In the genomic region with DNA sequence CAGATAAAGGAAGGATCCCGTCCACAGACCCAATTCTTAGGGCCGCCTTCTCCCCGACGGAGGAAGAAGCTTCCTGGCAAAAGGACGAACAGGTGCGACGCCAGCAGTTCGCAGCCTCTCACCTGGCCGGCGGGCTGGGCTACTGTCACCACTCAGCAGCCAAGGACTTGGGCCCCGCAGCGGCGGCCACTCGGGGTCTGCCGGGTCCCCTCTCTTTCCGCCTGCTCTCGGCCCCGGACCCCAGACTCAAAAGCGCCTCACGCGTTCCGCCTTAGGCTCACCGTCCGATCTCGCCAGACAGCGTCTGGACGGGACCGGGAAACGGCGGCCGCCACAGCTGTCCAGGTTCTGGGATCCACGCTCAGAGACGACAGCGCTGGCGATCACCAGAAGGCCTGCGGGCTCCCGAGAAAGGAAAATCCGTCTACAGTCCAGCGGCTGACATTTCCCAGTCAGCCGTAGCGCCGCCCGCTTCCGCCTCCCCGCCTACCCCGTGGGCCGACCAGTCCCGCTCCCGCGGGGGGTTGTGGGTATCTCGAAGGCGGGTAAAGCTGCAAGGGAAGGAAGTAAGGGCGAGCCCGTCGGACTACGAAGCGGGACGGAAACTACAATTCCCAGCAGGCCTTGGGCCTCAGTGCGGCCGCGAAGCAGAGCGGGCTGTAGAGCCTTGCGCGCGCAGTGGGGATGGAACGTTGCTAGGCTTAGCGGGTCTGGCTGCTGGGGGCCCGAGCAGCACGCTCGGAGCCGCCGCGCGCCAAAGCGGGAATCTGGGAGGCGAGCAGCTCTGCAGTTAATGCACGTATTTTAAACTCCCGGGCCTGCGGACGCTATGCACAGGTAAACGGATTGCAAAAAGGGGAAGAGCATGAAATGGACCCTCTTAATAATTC, we compare ENCODE assay signal across 1 cellular context.
TF ChIP-seq lines count a peak whose summit lies in the region.

TSS of gene LMBRD2 (minus strand) at position 454 of the 890 bp plus-strand sequence. CDS start 8,538 bp downstream, outside the sequence.
TSS of gene SKP2 (plus strand) at position 678 of the 890 bp plus-strand sequence. CDS start at position 830, 152 bp downstream.

TF ChIP-seq in K562, 482 proteins besides CTCF, POLR2A, EP300 and RAD21 (continued from another document and continues in another):
- no peak for TF ChIP-seq FOXO4 (CRISPR knock-in tag; IDR thresholded peaks at IDR 0.05)
- TF ChIP-seq BMI1 (IDR thresholded peaks at IDR 0.05; ENCODE audit: low read length): no peak
- no peak for TF ChIP-seq ZNF121 (CRISPR knock-in tag; conservative IDR thresholded peaks at IDR 0.05)
- no peak for TF ChIP-seq DDX20 (tag; IDR thresholded peaks at IDR 0.05; ENCODE audit: low read depth)
- TF ChIP-seq RHOXF2B (CRISPR knock-in tag; conservative IDR thresholded peaks at IDR 0.05): no peak
- 0 out of 2 replicates have a peak, but pooled peaks have one; percentile 68 for TF ChIP-seq NR1H2 (CRISPR knock-in tag; IDR thresholded peaks at IDR 0.05)
- TF ChIP-seq CBX3 (IDR thresholded peaks at IDR 0.05; ENCODE audit: borderline replicate concordance in 1 of 2, low read length in 2 of 2): peak in 1 of 2 experiments; percentile 80; a peak in 1 of 3 replicates
- no peak for TF ChIP-seq CREBBP (IDR thresholded peaks at IDR 0.05; ENCODE audit: low read depth, low read length)
- TF ChIP-seq, protein P1, sequence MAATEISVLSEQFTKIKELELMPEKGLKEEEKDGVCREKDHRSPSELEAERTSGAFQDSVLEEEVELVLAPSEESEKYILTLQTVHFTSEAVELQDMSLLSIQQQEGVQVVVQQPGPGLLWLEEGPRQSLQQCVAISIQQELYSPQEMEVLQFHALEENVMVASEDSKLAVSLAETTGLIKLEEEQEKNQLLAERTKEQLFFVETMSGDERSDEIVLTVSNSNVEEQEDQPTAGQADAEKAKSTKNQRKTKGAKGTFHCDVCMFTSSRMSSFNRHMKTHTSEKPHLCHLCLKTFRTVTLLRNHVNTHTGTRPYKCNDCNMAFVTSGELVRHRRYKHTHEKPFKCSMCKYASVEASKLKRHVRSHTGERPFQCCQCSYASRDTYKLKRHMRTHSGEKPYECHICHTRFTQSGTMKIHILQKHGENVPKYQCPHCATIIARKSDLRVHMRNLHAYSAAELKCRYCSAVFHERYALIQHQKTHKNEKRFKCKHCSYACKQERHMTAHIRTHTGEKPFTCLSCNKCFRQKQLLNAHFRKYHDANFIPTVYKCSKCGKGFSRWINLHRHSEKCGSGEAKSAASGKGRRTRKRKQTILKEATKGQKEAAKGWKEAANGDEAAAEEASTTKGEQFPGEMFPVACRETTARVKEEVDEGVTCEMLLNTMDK (IDR thresholded peaks at IDR 0.05; ENCODE audit: borderline replicate concordance, insufficient read depth, low read depth, low read length, poor library complexity, severe bottlenecking): no peak
- TF ChIP-seq, protein P2, sequence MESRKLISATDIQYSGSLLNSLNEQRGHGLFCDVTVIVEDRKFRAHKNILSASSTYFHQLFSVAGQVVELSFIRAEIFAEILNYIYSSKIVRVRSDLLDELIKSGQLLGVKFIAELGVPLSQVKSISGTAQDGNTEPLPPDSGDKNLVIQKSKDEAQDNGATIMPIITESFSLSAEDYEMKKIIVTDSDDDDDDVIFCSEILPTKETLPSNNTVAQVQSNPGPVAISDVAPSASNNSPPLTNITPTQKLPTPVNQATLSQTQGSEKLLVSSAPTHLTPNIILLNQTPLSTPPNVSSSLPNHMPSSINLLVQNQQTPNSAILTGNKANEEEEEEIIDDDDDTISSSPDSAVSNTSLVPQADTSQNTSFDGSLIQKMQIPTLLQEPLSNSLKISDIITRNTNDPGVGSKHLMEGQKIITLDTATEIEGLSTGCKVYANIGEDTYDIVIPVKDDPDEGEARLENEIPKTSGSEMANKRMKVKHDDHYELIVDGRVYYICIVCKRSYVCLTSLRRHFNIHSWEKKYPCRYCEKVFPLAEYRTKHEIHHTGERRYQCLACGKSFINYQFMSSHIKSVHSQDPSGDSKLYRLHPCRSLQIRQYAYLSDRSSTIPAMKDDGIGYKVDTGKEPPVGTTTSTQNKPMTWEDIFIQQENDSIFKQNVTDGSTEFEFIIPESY (CRISPR knock-in tag; IDR thresholded peaks at IDR 0.05): no peak
- no peak for TF ChIP-seq RBM14 (IDR thresholded peaks at IDR 0.05; ENCODE audit: borderline replicate concordance, insufficient read depth, low read depth, low read length)
- TF ChIP-seq RNF2 (IDR thresholded peaks at IDR 0.05): peak; percentile 45; the same call in 1 of the 2 replicates
- TF ChIP-seq SRSF9 (IDR thresholded peaks at IDR 0.05; ENCODE audit: borderline replicate concordance, low read depth, low read length): no peak
- 0 out of 2 replicates have a peak, but pooled peaks have one; percentile 12 for TF ChIP-seq ZNF384 (IDR thresholded peaks at IDR 0.05; ENCODE audit: low read depth, low read length)
- TF ChIP-seq, protein P3, sequence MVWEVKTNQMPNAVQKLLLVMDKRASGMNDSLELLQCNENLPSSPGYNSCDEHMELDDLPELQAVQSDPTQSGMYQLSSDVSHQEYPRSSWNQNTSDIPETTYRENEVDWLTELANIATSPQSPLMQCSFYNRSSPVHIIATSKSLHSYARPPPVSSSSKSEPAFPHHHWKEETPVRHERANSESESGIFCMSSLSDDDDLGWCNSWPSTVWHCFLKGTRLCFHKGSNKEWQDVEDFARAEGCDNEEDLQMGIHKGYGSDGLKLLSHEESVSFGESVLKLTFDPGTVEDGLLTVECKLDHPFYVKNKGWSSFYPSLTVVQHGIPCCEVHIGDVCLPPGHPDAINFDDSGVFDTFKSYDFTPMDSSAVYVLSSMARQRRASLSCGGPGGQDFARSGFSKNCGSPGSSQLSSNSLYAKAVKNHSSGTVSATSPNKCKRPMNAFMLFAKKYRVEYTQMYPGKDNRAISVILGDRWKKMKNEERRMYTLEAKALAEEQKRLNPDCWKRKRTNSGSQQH (CRISPR knock-in tag; IDR thresholded peaks at IDR 0.05): no peak
- TF ChIP-seq ZFP30 (CRISPR knock-in tag; IDR thresholded peaks at IDR 0.05; ENCODE audit: borderline replicate concordance): no peak
- peak; percentile 59; the same call in 1 of the 2 replicates for TF ChIP-seq ZBTB1 (CRISPR knock-in tag; IDR thresholded peaks at IDR 0.05; ENCODE audit: borderline replicate concordance, low read depth)
- no peak for TF ChIP-seq SREBF2 (CRISPR knock-in tag; IDR thresholded peaks at IDR 0.05)
- TF ChIP-seq ZNF316 (IDR thresholded peaks at IDR 0.05): no peak
- TF ChIP-seq, protein P4, sequence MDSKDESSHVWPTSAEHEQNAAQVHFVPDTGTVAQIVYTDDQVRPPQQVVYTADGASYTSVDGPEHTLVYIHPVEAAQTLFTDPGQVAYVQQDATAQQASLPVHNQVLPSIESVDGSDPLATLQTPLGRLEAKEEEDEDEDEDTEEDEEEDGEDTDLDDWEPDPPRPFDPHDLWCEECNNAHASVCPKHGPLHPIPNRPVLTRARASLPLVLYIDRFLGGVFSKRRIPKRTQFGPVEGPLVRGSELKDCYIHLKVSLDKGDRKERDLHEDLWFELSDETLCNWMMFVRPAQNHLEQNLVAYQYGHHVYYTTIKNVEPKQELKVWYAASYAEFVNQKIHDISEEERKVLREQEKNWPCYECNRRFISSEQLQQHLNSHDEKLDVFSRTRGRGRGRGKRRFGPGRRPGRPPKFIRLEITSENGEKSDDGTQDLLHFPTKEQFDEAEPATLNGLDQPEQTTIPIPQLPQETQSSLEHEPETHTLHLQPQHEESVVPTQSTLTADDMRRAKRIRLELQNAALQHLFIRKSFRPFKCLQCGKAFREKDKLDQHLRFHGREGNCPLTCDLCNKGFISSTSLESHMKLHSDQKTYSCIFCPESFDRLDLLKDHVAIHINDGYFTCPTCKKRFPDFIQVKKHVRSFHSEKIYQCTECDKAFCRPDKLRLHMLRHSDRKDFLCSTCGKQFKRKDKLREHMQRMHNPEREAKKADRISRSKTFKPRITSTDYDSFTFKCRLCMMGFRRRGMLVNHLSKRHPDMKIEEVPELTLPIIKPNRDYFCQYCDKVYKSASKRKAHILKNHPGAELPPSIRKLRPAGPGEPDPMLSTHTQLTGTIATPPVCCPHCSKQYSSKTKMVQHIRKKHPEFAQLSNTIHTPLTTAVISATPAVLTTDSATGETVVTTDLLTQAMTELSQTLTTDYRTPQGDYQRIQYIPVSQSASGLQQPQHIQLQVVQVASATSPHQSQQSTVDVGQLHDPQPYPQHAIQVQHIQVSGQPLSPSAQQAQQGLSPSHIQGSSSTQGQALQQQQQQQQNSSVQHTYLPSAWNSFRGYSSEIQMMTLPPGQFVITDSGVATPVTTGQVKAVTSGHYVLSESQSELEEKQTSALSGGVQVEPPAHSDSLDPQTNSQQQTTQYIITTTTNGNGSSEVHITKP (IDR thresholded peaks at IDR 0.05; ENCODE audit: partially characterized antibody): peak; percentile 44
- no peak for TF ChIP-seq MEF2A (IDR thresholded peaks at IDR 0.05; ENCODE audit: control insufficient read depth, low read depth, low read length)
- no peak for TF ChIP-seq POLR3G (IDR thresholded peaks at IDR 0.05; ENCODE audit: extremely low read depth, insufficient read length, insufficient replicate concordance)
- peak in 1 of 2 experiments; percentile 10; a peak in 1 of 4 replicates for TF ChIP-seq TEAD1 (CRISPR knock-in tag; IDR thresholded peaks at IDR 0.05)
- TF ChIP-seq, protein P5, sequence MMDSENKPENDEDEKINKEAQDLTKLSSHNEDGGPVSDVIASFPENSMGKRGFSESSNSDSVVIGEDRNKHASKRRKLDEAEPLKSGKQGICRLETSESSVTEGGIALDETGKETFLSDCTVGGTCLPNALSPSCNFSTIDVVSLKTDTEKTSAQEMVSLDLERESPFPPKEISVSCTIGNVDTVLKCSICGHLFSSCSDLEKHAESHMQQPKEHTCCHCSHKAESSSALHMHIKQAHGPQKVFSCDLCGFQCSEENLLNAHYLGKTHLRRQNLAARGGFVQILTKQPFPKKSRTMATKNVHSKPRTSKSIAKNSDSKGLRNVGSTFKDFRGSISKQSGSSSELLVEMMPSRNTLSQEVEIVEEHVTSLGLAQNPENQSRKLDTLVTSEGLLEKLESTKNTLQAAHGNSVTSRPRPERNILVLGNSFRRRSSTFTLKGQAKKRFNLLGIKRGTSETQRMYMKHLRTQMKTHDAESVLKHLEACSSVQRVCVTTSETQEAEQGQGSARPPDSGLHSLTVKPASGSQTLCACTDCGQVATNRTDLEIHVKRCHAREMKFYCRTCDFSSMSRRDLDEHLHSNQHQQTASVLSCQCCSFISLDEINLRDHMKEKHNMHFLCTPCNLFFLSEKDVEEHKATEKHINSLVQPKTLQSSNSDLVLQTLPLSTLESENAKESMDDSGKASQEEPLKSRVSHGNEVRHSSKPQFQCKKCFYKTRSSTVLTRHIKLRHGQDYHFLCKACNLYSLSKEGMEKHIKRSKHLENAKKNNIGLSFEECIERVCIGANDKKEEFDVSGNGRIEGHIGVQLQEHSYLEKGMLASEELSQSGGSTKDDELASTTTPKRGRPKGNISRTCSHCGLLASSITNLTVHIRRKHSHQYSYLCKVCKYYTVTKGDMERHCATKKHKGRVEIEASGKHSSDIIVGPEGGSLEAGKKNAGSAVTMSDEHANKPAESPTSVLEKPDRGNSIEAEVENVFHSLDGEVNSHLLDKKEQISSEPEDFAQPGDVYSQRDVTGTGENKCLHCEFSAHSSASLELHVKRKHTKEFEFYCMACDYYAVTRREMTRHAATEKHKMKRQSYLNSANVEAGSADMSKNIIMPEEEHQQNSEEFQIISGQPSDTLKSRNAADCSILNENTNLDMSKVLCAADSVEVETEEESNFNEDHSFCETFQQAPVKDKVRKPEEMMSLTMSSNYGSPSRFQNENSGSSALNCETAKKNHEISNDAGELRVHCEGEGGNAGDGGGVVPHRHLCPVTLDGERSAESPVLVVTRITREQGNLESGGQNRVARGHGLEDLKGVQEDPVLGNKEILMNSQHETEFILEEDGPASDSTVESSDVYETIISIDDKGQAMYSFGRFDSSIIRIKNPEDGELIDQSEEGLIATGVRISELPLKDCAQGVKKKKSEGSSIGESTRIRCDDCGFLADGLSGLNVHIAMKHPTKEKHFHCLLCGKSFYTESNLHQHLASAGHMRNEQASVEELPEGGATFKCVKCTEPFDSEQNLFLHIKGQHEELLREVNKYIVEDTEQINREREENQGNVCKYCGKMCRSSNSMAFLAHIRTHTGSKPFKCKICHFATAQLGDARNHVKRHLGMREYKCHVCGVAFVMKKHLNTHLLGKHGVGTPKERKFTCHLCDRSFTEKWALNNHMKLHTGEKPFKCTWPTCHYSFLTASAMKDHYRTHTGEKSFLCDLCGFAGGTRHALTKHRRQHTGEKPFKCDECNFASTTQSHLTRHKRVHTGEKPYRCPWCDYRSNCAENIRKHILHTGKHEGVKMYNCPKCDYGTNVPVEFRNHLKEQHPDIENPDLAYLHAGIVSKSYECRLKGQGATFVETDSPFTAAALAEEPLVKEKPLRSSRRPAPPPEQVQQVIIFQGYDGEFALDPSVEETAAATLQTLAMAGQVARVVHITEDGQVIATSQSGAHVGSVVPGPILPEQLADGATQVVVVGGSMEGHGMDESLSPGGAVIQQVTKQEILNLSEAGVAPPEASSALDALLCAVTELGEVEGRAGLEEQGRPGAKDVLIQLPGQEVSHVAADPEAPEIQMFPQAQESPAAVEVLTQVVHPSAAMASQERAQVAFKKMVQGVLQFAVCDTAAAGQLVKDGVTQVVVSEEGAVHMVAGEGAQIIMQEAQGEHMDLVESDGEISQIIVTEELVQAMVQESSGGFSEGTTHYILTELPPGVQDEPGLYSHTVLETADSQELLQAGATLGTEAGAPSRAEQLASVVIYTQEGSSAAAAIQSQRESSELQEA (IDR thresholded peaks at IDR 0.05; ENCODE audit: low read depth): no peak
- no peak for TF ChIP-seq ZNF699 (CRISPR knock-in tag; IDR thresholded peaks at IDR 0.05; ENCODE audit: insufficient replicate concordance)
- TF ChIP-seq MAZ (CRISPR knock-in tag; conservative IDR thresholded peaks at IDR 0.05 in 1 of 2, IDR thresholded peaks at IDR 0.05 in 1 of 2): peak; percentile 65 to 81; a peak in 2 of 4 replicates
- peak; percentile 82 to 93; a peak in 2 of 4 replicates for TF ChIP-seq SIN3A (IDR thresholded peaks at IDR 0.05; ENCODE audit: borderline replicate concordance in 2 of 2, control insufficient read depth in 1 of 2, low read depth in 2 of 2, low read length in 2 of 2)
- TF ChIP-seq NCOA2 (IDR thresholded peaks at IDR 0.05; ENCODE audit: partially characterized antibody in 2 of 2): no peak
- TF ChIP-seq, protein P6, sequence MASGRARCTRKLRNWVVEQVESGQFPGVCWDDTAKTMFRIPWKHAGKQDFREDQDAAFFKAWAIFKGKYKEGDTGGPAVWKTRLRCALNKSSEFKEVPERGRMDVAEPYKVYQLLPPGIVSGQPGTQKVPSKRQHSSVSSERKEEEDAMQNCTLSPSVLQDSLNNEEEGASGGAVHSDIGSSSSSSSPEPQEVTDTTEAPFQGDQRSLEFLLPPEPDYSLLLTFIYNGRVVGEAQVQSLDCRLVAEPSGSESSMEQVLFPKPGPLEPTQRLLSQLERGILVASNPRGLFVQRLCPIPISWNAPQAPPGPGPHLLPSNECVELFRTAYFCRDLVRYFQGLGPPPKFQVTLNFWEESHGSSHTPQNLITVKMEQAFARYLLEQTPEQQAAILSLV (tag; IDR thresholded peaks at IDR 0.05): no peak
- no peak for TF ChIP-seq ZNF444 (CRISPR knock-in tag; IDR thresholded peaks at IDR 0.05)
